In the genomic region with DNA sequence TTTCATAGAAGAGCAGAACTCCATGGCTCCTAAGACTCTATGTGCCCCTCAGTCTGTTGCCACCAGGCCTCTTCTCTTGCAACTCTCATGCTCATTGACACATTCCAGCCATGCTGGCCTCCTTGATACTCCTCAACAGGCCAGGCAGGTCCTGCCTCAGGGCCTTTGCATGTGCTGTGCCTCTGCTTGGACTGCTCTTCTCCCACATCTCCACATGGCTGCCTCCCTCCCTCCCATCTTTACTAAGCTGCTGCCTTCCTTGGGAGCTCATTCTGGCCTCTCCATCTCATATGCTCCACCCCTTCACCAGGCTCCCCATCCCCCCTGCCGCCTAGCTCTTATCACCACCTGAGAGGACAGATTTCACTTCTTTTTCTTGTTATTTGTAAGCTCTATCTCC, we compare ENCODE assay signal across 27 cellular contexts.
DNase-seq lines count a peak whose midpoint lies in the region; FAIRE-seq and TF ChIP-seq lines count a peak whose summit lies in the region.
"Had no signal": no experiment of that assay in that cellular context is flagged by ENCODE, and none has a peak within 500 bp of the region (broad histone marks: within the 10 kb centered on the region; RNA-seq: fewer than 3 reads in every experiment).

No MANE protein-coding gene starts in this region.

- no peak for TF ChIP-seq RAD21 in H1 (IDR thresholded peaks at IDR 0.05 in 1 of 2, conservative IDR thresholded peaks at IDR 0.05 in 1 of 2; ENCODE audit: low read depth in 2 of 2, low read length in 2 of 2)

- H3K4ac ChIP-seq in H1 (replicated peaks; ENCODE audit: insufficient read length, low read depth, low read length) = no peak overlapping the region

- no peaks in the 10 kb centered on the region for H3K36me3 Mint-ChIP-seq in neural progenitor cell
- H3K36me3 Mint-ChIP-seq: CD8-positive, alpha-beta T cell had no signal

- H3K27me3 Mint-ChIP-seq in neural progenitor cell (ENCODE audit: insufficient read depth, low read depth) = peaks cover 10% of the 10 kb centered on the region

- H3K4me3 ChIP-seq in HEK293 (ENCODE audit: low read depth, low read length) (no peak overlapping the region), H1 (ENCODE audit: extremely low read depth in 1 of 4, insufficient read depth in 2 of 4, low read depth in 3 of 4, low read length in 4 of 4) (no peak overlapping the region), neural progenitor cell (no peak overlapping the region)
- H3K4me3 ChIP-seq: GM12878, Peyer's patch had no signal

- no peaks in the 10 kb centered on the region for H3K9me3 ChIP-seq in HEK293 (ENCODE audit: control insufficient read depth, insufficient read depth, low read depth, low read length)
- H3K9me3 ChIP-seq in H1 (ENCODE audit: insufficient read depth in 2 of 2, low read depth in 1 of 2, low read length in 1 of 2) = no peaks in the 10 kb centered on the region
- no peaks in the 10 kb centered on the region for H3K9me3 ChIP-seq in neural progenitor cell (ENCODE audit: low read depth)
- H3K9me3 ChIP-seq: Caco-2, Peyer's patch had no signal

- H3K23me2 ChIP-seq in H1 (ENCODE audit: low read depth, low read length) = no peaks in the 10 kb centered on the region

- H3K23ac ChIP-seq in H1 (ENCODE audit: insufficient read length) = no peak overlapping the region

- H3K14ac ChIP-seq in H1 (ENCODE audit: insufficient read length) = no peak overlapping the region

- 83% methylated on average over 1 of the region's 1 CpG; no CpG with 5 or more reads in 1 of the 2 experiments for WGBS in H1 (ENCODE audit: extremely low coverage in 1 of 2, insufficient coverage in 1 of 2, insufficient read length in 1 of 2, insufficient replicate concordance in 2 of 2, low coverage in 1 of 2, low lambda C conversion rate in 2 of 2, missing lambda C conversion rate in 1 of 2), 2 experiments

- H3K9ac ChIP-seq in H1 (replicated peaks in 1 of 4; ENCODE audit: extremely low read depth in 1 of 4, low read depth in 3 of 4, low read length in 3 of 4) = no peak overlapping the region
- no peak overlapping the region for H3K9ac ChIP-seq in neural progenitor cell

- H3K18ac ChIP-seq in H1 (ENCODE audit: extremely low read depth, low read length) = no peak overlapping the region

- H4K5ac ChIP-seq in H1 (ENCODE audit: insufficient read length, low read depth, low read length) = no peak overlapping the region

- H3K4me1 Mint-ChIP-seq in neural progenitor cell = no peaks in the 10 kb centered on the region
- H3K4me1 Mint-ChIP-seq: B cell had no signal

- no peak overlapping the region for H4K8ac ChIP-seq in H1 (ENCODE audit: extremely low read depth, insufficient read depth, low read length)

- no peak overlapping the region for H3K56ac ChIP-seq in H1 (replicated peaks; ENCODE audit: insufficient read length, low read depth, low read length)

- no peak for FAIRE-seq in H1 (lab: Jason Lieb, UNC)
- FAIRE-seq: GM12878, H54 had no signal

- H3K4me3 Mint-ChIP-seq in neural progenitor cell = peak overlapping the region; percentile 11
- H3K4me3 Mint-ChIP-seq: B cell; CD8-positive, alpha-beta T cell had no signal

- H3K9me3 Mint-ChIP-seq in neural progenitor cell = no peaks in the 10 kb centered on the region
- H3K9me3 Mint-ChIP-seq: CD8-positive, alpha-beta T cell had no signal

- in situ Hi-C loops in KBM-7 (cut with MboI; ENCODE audit: low pct_unique_long_range_greater_than_20kb, low sequenced_read_pairs) = loop anchor here (25.0 kb wide), 2 partner anchors 425 to 525 kb away; partner anchors contain the start of genes HMX2 and HMX3

- TF ChIP-seq CTCF in HEK293 (tag by site-specific recombination; IDR thresholded peaks at IDR 0.05) (no peak), H1 (IDR thresholded peaks at IDR 0.05; ENCODE audit: control extremely low read depth in 1 of 3, insufficient read depth in 1 of 3, low read depth in 1 of 3, low read length in 3 of 3) (no peak), neural progenitor cell (IDR thresholded peaks at IDR 0.05) (no peak)

- no peak overlapping the region for H2BK20ac ChIP-seq in H1 (ENCODE audit: low read length)

- no peaks in the 10 kb centered on the region for H3K79me1 ChIP-seq in H1 (ENCODE audit: low read depth, low read length)

- DNase-seq in H1 (ENCODE audit: low read depth in 1 of 2, low spot score in 2 of 2) = no peak
- DNase-seq in neural progenitor cell (ENCODE audit: low spot score) = no peak
- peak; percentile 14 for DNase-seq in ureter (ENCODE audit: low spot score)
- no peak for DNase-seq in activated naive CD4-positive, alpha-beta T cell (lab: John Stamatoyannopoulos, UW)
- DNase-seq in KBM-7 = no peak
- no peak for DNase-seq in AG08395 (ENCODE audit: low spot score)
- DNase-seq: Caco-2, GDM1, Karpas-422, NCI-H1092, NCI-H1417 treated with DMSO at 0.1 percent for 48 hours, NCI-H1694 treated with DMSO at 0.1 percent for 48 hours, NCI-H2081, NCI-H2171, NCI-H226, NCI-H510A, NCI-H69, OCI-M1, SHP77 treated with DMSO at 0.1 percent for 48 hours had no signal

- TF ChIP-seq EP300 in H1 (IDR thresholded peaks at IDR 0.05; ENCODE audit: borderline replicate concordance in 1 of 2, low read depth in 2 of 2, low read length in 2 of 2) = no peak

- H3K4me2 ChIP-seq in H1 (ENCODE audit: insufficient read depth in 1 of 2, low read depth in 2 of 2, low read length in 2 of 2) (no peak overlapping the region), neural progenitor cell (no peak overlapping the region)

- H2BK12ac ChIP-seq in H1 (ENCODE audit: low read depth, low read length) = no peak overlapping the region

- no peak overlapping the region for H3K27ac ChIP-seq in HEK293 (ENCODE audit: extremely low read depth, low read depth, low read length)
- no peak overlapping the region for H3K27ac ChIP-seq in H1 (ENCODE audit: low read depth, low read length)
- no peak overlapping the region for H3K27ac ChIP-seq in neural progenitor cell
- H3K27ac ChIP-seq: C4-2B, HL-60, Peyer's patch had no signal

- H2BK120ac ChIP-seq in H1 (replicated peaks; ENCODE audit: low read depth, low read length) = no peak overlapping the region

- TF ChIP-seq POLR2A in H1 (IDR thresholded peaks at IDR 0.05; ENCODE audit: control extremely low read depth in 1 of 2, low read depth in 2 of 2, low read length in 2 of 2) = no peak

- H3K79me2 ChIP-seq in H1 (ENCODE audit: control insufficient read depth in 1 of 2, insufficient read depth in 2 of 2, low read length in 2 of 2) (no peaks in the 10 kb centered on the region), neural progenitor cell (ENCODE audit: low read depth) (no peaks in the 10 kb centered on the region)

- H4K20me1 ChIP-seq in H1 (replicated peaks in 1 of 2; ENCODE audit: control insufficient read depth in 1 of 2, insufficient read depth in 2 of 2, low read length in 2 of 2) (no peaks in the 10 kb centered on the region), neural progenitor cell (ENCODE audit: low read depth) (no peaks in the 10 kb centered on the region)

- H4K91ac ChIP-seq in H1 (replicated peaks; ENCODE audit: insufficient read length, low read length) = no peak overlapping the region

- H2AK5ac ChIP-seq in H1 (ENCODE audit: low read depth, low read length) = no peak overlapping the region

- CTCF ChIA-PET in HEK293 (lab: Yijun Ruan, JAX) (interaction anchor here (0.7 to 5.0 kb wide), 3 partner anchors 11 to 518 kb away, joined by 3 to 33 read pairs (median 3); no protein-coding TSS in a partner anchor), H1 (lab: Charles Lee; ENCODE audit: partially characterized antibody) (interaction anchor here (0.8 to 2.7 kb wide), 7 partner anchors 9 to 519 kb away, joined by 3 to 13 read pairs (median 4); no protein-coding TSS in a partner anchor)

- no peaks in the 10 kb centered on the region for H3K4me1 ChIP-seq in HEK293 (ENCODE audit: control insufficient read depth, insufficient read depth, low read length)
- H3K4me1 ChIP-seq in H1 (replicated peaks in 1 of 4; ENCODE audit: control insufficient read depth in 3 of 4, insufficient read depth in 4 of 4, low read length in 3 of 4) = peaks cover 0 to 6% (median 2%) of the 10 kb centered on the region in 4 experiments; a peak in 4 of 7 replicates
- no peaks in the 10 kb centered on the region for H3K4me1 ChIP-seq in neural progenitor cell
- H3K4me1 ChIP-seq: Caco-2, Peyer's patch had no signal

- no peak overlapping the region for H2BK5ac ChIP-seq in H1 (ENCODE audit: low read depth, low read length)

- H3K36me3 ChIP-seq in HEK293 (ENCODE audit: control insufficient read depth in 2 of 2, insufficient read depth in 1 of 2, low read length in 2 of 2) = no peaks in the 10 kb centered on the region
- no peaks in the 10 kb centered on the region for H3K36me3 ChIP-seq in H1 (ENCODE audit: control insufficient read depth in 2 of 4, insufficient read depth in 4 of 4, low read length in 3 of 4)
- H3K36me3 ChIP-seq in neural progenitor cell = no peaks in the 10 kb centered on the region
- H3K36me3 ChIP-seq: Peyer's patch had no signal

- H3F3A ChIP-seq in neural progenitor cell (ENCODE audit: low read depth) = no peaks in the 10 kb centered on the region

- no peak overlapping the region for H2BK15ac ChIP-seq in H1 (ENCODE audit: low read length)

- H2AFZ ChIP-seq in H1 (ENCODE audit: low read length) (no peak overlapping the region), neural progenitor cell (replicated peaks) (no peak overlapping the region)

- H3K27ac Mint-ChIP-seq in neural progenitor cell = no peak overlapping the region
- H3K27ac Mint-ChIP-seq: B cell; CD8-positive, alpha-beta T cell had no signal

- H3K27me3 ChIP-seq in H1 (replicated peaks in 1 of 4; ENCODE audit: control insufficient read depth in 3 of 4, extremely low read depth in 1 of 4, insufficient read depth in 3 of 4, low read length in 3 of 4) (no peaks in the 10 kb centered on the region), neural progenitor cell (no peaks in the 10 kb centered on the region)
- H3K27me3 ChIP-seq: Peyer's patch had no signal

- POLR2A ChIA-PET in HEK293 (lab: Yijun Ruan, JAX) = interaction anchor here (0.5 kb wide), 1 partner anchor 136 kb away, joined by 9 read pairs; no protein-coding TSS in a partner anchor
- POLR2A ChIA-PET in H1 (lab: Charles Lee; ENCODE audit: partially characterized antibody) = no interaction called here

TF ChIP-seq in HEK293, 187 proteins besides CTCF, POLR2A, EP300 and RAD21 (continues in another document):
- TF ChIP-seq ZNF311 (tag by site-specific recombination; IDR thresholded peaks at IDR 0.05; ENCODE audit: borderline replicate concordance) = no peak
- no peak for TF ChIP-seq ZNF433 (tag by site-specific recombination; IDR thresholded peaks at IDR 0.05; ENCODE audit: low read depth)
- TF ChIP-seq ZNF623 (tag by site-specific recombination; IDR thresholded peaks at IDR 0.05) = peak; percentile 82

TF ChIP-seq in H1, 55 proteins besides CTCF, POLR2A, EP300 and RAD21:
- TF ChIP-seq CBX5 (IDR thresholded peaks at IDR 0.05; ENCODE audit: low read depth, low read length) (no peak), KDM1A (IDR thresholded peaks at IDR 0.05; ENCODE audit: borderline replicate concordance, low read length) (peak; percentile 61; the same call in 1 of the 2 replicates)
